14 cellular contexts compared by ENCODE assay signal in the genomic region with DNA sequence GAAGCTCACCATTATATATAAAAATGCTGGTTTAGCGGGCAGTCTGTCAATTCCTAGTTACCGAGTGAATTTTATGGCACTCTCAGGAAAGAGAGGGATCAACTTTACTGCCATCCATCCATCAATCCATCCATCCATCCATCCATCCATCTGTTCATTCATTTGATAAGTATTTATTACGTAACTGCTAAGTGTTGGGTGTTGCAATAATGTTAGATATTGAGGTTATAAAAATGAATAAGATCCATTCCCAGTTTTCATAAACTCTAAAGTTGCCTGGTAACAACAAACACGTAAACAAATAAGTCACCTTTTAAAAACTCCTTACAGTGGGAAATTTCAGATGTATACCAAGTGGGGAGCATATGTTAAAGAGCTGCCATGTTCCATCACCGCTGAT. TPM values are rescaled to one million over a fixed set of nuclear protein-coding genes. Genes with fewer than 3 reads are reported as not detected.
"Had no signal": no experiment of that assay in that cellular context is flagged by ENCODE, and none has a peak within 500 bp of the region (broad histone marks: within the 10 kb centered on the region; RNA-seq: fewer than 3 reads in every experiment).

No MANE protein-coding gene starts in this region.

- H3K4me3 ChIP-seq: hepatocyte, left ventricle myocardium inferior, sigmoid colon, testis had no signal

- H3K9me3 ChIP-seq: left ventricle myocardium inferior, sigmoid colon, testis had no signal

- DNase-seq: activated CD4-positive, alpha-beta memory T cell treated with anti-CD3 and anti-CD28 coated beads for 36 hours; activated gamma-delta T cell; activated naive CD8-positive, alpha-beta T cell treated with anti-CD3 and anti-CD28 coated beads, Interleukin-2, amount 10 ng/mL, durations not matched to agents 7 days and 5 days; activated T-cell treated with anti-CD3 and anti-CD28 coated beads, Interleukin-2, amount 50 U/mL, for 4 hours; kidney; left ventricle myocardium inferior; sigmoid colon; stimulated activated CD4-positive, alpha-beta T cell treated with anti-CD3 and anti-CD28 coated beads, Interleukin-4, amount 100 ng/mL, for 1 hour; stimulated activated CD8-positive, alpha-beta memory T cell treated with anti-CD3 and anti-CD28 coated beads, Interleukin-4, amount 100 ng/mL, for 48 hours; stimulated activated naive CD8-positive, alpha-beta T cell treated with anti-CD3 and anti-CD28 coated beads, Interleukin-15, Interleukin-2, amounts not matched to agents 100 U/mL and 50 U/mL, for 24 hours; T-helper 17 cell; testis had no signal

- H3K4me3 Mint-ChIP-seq: activated CD4-positive, alpha-beta memory T cell treated with anti-CD3 and anti-CD28 coated beads for 36 hours; activated naive CD8-positive, alpha-beta T cell treated with anti-CD3 and anti-CD28 coated beads, Interleukin-2, amount 10 ng/mL, durations not matched to agents 7 days and 5 days; activated T-cell treated with anti-CD3 and anti-CD28 coated beads, Interleukin-2, amount 50 U/mL, for 4 hours; memory B cell; T-helper 17 cell had no signal

- H3K27me3 ChIP-seq: hepatocyte, sigmoid colon, testis had no signal

- H3K4me1 Mint-ChIP-seq: activated naive CD8-positive, alpha-beta T cell treated with anti-CD3 and anti-CD28 coated beads, Interleukin-2, amount 10 ng/mL, durations not matched to agents 7 days and 5 days; memory B cell; T-helper 17 cell had no signal

- H3K27ac Mint-ChIP-seq: activated CD4-positive, alpha-beta memory T cell treated with anti-CD3 and anti-CD28 coated beads for 36 hours; activated naive CD8-positive, alpha-beta T cell treated with anti-CD3 and anti-CD28 coated beads, Interleukin-2, amount 10 ng/mL, durations not matched to agents 7 days and 5 days; memory B cell; T-helper 17 cell had no signal

- H3K36me3 ChIP-seq: left ventricle myocardium inferior, sigmoid colon had no signal

- H3K4me1 ChIP-seq: sigmoid colon, testis had no signal

- H3K27ac ChIP-seq: hepatocyte, left ventricle myocardium inferior, sigmoid colon, testis had no signal

- H2AFZ ChIP-seq: hepatocyte had no signal

- H3K4me2 ChIP-seq: hepatocyte had no signal

- H3K36me3 Mint-ChIP-seq: activated CD4-positive, alpha-beta memory T cell treated with anti-CD3 and anti-CD28 coated beads for 36 hours; activated naive CD8-positive, alpha-beta T cell treated with anti-CD3 and anti-CD28 coated beads, Interleukin-2, amount 10 ng/mL, durations not matched to agents 7 days and 5 days had no signal

- H3K9me3 Mint-ChIP-seq: activated naive CD8-positive, alpha-beta T cell treated with anti-CD3 and anti-CD28 coated beads, Interleukin-2, amount 10 ng/mL, durations not matched to agents 7 days and 5 days; activated T-cell treated with anti-CD3 and anti-CD28 coated beads, Interleukin-2, amount 50 U/mL, for 4 hours had no signal

- H3K27me3 Mint-ChIP-seq: activated CD4-positive, alpha-beta memory T cell treated with anti-CD3 and anti-CD28 coated beads for 36 hours had no signal

RNA-seq across cellular contexts. Expression of a gene that starts 36.8 kb away (rescaled TPM):
- total RNA-seq: activated naive CD8-positive, alpha-beta T cell treated with anti-CD3 and anti-CD28 coated beads, Interleukin-2, amount 10 ng/mL, durations not matched to agents 7 days and 5 days had no signal
